In genomic region chr2:33214436-33214835, GRCh38 we compare ENCODE assay signal across 12 cellular contexts.
DNase-seq lines count a peak whose midpoint lies in the region; ATAC-seq and TF ChIP-seq lines count a peak whose summit lies in the region.
"Had no signal": no experiment of that assay in that cellular context is flagged by ENCODE, and none has a peak within 500 bp of the region (broad histone marks: within the 10 kb centered on the region; RNA-seq: fewer than 3 reads in every experiment).

No MANE protein-coding gene starts in this region.

- CTCF ChIA-PET in activated CD8-positive, alpha-beta T cell treated with anti-CD3 and anti-CD28 coated beads for 36 hours (lab: Charles Lee), result no interaction called here
- CTCF ChIA-PET in activated CD8-positive, alpha-beta T cell treated with anti-CD3 and anti-CD28 coated beads, Interleukin-2, amount 10 ng/mL, durations not matched to agents 7 days and 5 days (lab: Charles Lee), result no interaction called here

- peak overlapping the region; percentile 53 for H3K27ac ChIP-seq in right cardiac atrium (ENCODE audit: low read length)
- H3K27ac ChIP-seq: parathyroid adenoma had no signal

- H3K27ac Mint-ChIP-seq in activated CD8-positive, alpha-beta T cell treated with anti-CD3 and anti-CD28 coated beads for 36 hours, result no peak overlapping the region
- H3K27ac Mint-ChIP-seq in activated CD8-positive, alpha-beta T cell treated with anti-CD3 and anti-CD28 coated beads, Interleukin-2, amount 10 ng/mL, durations not matched to agents 7 days and 5 days, result no peak overlapping the region
- peak overlapping the region; percentile 45 for H3K27ac Mint-ChIP-seq in type B pancreatic cell
- H3K27ac Mint-ChIP-seq: activated CD4-positive, alpha-beta memory T cell treated with anti-CD3 and anti-CD28 coated beads, Interleukin-2, amount 10 ng/mL, durations not matched to agents 7 days and 5 days had no signal

- no peak for ATAC-seq in activated CD8-positive, alpha-beta T cell treated with anti-CD3 and anti-CD28 coated beads for 36 hours
- no peak for ATAC-seq in activated CD8-positive, alpha-beta T cell treated with anti-CD3 and anti-CD28 coated beads, Interleukin-2, amount 10 ng/mL, durations not matched to agents 7 days and 5 days
- ATAC-seq in right cardiac atrium (peak; percentile 8 to 56), HG03095 (IDR thresholded peaks at IDR 0.05; ENCODE audit: unreplicated experiment) (no peak)

- H3K4me3 ChIP-seq in right cardiac atrium (ENCODE audit: low read length), result no peak overlapping the region

- H3K27me3 ChIP-seq in right cardiac atrium (ENCODE audit: control insufficient read depth, insufficient read depth), result no peaks in the 10 kb centered on the region

- peaks cover 12% of the 10 kb centered on the region for H3K4me1 ChIP-seq in right cardiac atrium (ENCODE audit: control insufficient read depth, insufficient read depth, low read length)
- H3K4me1 ChIP-seq: parathyroid adenoma had no signal

- H3K4me3 Mint-ChIP-seq in activated CD8-positive, alpha-beta T cell treated with anti-CD3 and anti-CD28 coated beads for 36 hours, result no peak overlapping the region
- no peak overlapping the region for H3K4me3 Mint-ChIP-seq in activated CD8-positive, alpha-beta T cell treated with anti-CD3 and anti-CD28 coated beads, Interleukin-2, amount 10 ng/mL, durations not matched to agents 7 days and 5 days
- no peak overlapping the region for H3K4me3 Mint-ChIP-seq in type B pancreatic cell
- H3K4me3 Mint-ChIP-seq: activated CD4-positive, alpha-beta memory T cell treated with anti-CD3 and anti-CD28 coated beads, Interleukin-2, amount 10 ng/mL, durations not matched to agents 7 days and 5 days had no signal

- H3K9me3 Mint-ChIP-seq in activated CD8-positive, alpha-beta T cell treated with anti-CD3 and anti-CD28 coated beads for 36 hours, result no peaks in the 10 kb centered on the region
- no peaks in the 10 kb centered on the region for H3K9me3 Mint-ChIP-seq in activated CD8-positive, alpha-beta T cell treated with anti-CD3 and anti-CD28 coated beads, Interleukin-2, amount 10 ng/mL, durations not matched to agents 7 days and 5 days (ENCODE audit: insufficient read depth)
- peaks cover 5% of the 10 kb centered on the region for H3K9me3 Mint-ChIP-seq in type B pancreatic cell
- H3K9me3 Mint-ChIP-seq: activated CD4-positive, alpha-beta memory T cell treated with anti-CD3 and anti-CD28 coated beads, Interleukin-2, amount 10 ng/mL, durations not matched to agents 7 days and 5 days had no signal

- H3K36me3 Mint-ChIP-seq in activated CD8-positive, alpha-beta T cell treated with anti-CD3 and anti-CD28 coated beads for 36 hours (ENCODE audit: low read depth), result no peaks in the 10 kb centered on the region
- no peaks in the 10 kb centered on the region for H3K36me3 Mint-ChIP-seq in activated CD8-positive, alpha-beta T cell treated with anti-CD3 and anti-CD28 coated beads, Interleukin-2, amount 10 ng/mL, durations not matched to agents 7 days and 5 days (ENCODE audit: low read depth)
- peaks cover 4% of the 10 kb centered on the region for H3K36me3 Mint-ChIP-seq in type B pancreatic cell

- intact Hi-C loops in activated CD8-positive, alpha-beta T cell treated with anti-CD3 and anti-CD28 coated beads for 36 hours (cut with micrococcal nuclease), result loop anchor here (5.0 kb wide), 1 partner anchor 158 kb away; no protein-coding TSS in a partner anchor
- intact Hi-C loops in right cardiac atrium (cut with DNase I), result no loop called here

- peaks cover 1% of the 10 kb centered on the region for H3K27me3 Mint-ChIP-seq in activated CD8-positive, alpha-beta T cell treated with anti-CD3 and anti-CD28 coated beads for 36 hours
- peaks cover 2% of the 10 kb centered on the region for H3K27me3 Mint-ChIP-seq in activated CD8-positive, alpha-beta T cell treated with anti-CD3 and anti-CD28 coated beads, Interleukin-2, amount 10 ng/mL, durations not matched to agents 7 days and 5 days (ENCODE audit: low read depth)
- no peaks in the 10 kb centered on the region for H3K27me3 Mint-ChIP-seq in type B pancreatic cell

- WGBS in right cardiac atrium, result 47% methylated on average over 11 of the region's 11 CpGs

- no peaks in the 10 kb centered on the region for H3K9me3 ChIP-seq in right cardiac atrium (ENCODE audit: control insufficient read depth, low read length)

- POLR2A ChIA-PET in activated CD8-positive, alpha-beta T cell treated with anti-CD3 and anti-CD28 coated beads for 36 hours (lab: Charles Lee), result no interaction called here
- POLR2A ChIA-PET in activated CD8-positive, alpha-beta T cell treated with anti-CD3 and anti-CD28 coated beads, Interleukin-2, amount 10 ng/mL, durations not matched to agents 7 days and 5 days (lab: Charles Lee), result no interaction called here

- peak; percentile 6 for DNase-seq in activated CD8-positive, alpha-beta T cell treated with anti-CD3 and anti-CD28 coated beads for 36 hours
- no peak for DNase-seq in activated CD8-positive, alpha-beta T cell treated with anti-CD3 and anti-CD28 coated beads, Interleukin-2, amount 10 ng/mL, durations not matched to agents 7 days and 5 days
- DNase-seq in amniotic epithelial cell (ENCODE audit: low read depth) (peak; percentile 93), right cardiac atrium (peak in 1 of 3 donors; percentile 45), type B pancreatic cell (ENCODE audit: extremely low spot score, unreplicated experiment) (no peak), NCI-H146 (lab: John Stamatoyannopoulos, UW) (no peak), NOMO-1 treated with dmso at 0.1 percent for 144 hours (lab: John Stamatoyannopoulos, UW; ENCODE audit: unreplicated experiment) (no peak)
- DNase-seq: ACHN; activated CD4-positive, alpha-beta memory T cell treated with anti-CD3 and anti-CD28 coated beads, Interleukin-2, amount 10 ng/mL, durations not matched to agents 7 days and 5 days; central memory CD4-positive, alpha-beta T cell had no signal

- H3K4me1 Mint-ChIP-seq in activated CD8-positive, alpha-beta T cell treated with anti-CD3 and anti-CD28 coated beads for 36 hours (ENCODE audit: low read depth), result no peaks in the 10 kb centered on the region
- H3K4me1 Mint-ChIP-seq in activated CD8-positive, alpha-beta T cell treated with anti-CD3 and anti-CD28 coated beads, Interleukin-2, amount 10 ng/mL, durations not matched to agents 7 days and 5 days (ENCODE audit: low read depth), result no peaks in the 10 kb centered on the region
- peaks cover 41% of the 10 kb centered on the region for H3K4me1 Mint-ChIP-seq in type B pancreatic cell (ENCODE audit: unreplicated experiment)
- H3K4me1 Mint-ChIP-seq: activated CD4-positive, alpha-beta memory T cell treated with anti-CD3 and anti-CD28 coated beads, Interleukin-2, amount 10 ng/mL, durations not matched to agents 7 days and 5 days had no signal

- no peak for TF ChIP-seq CTCF in activated CD8-positive, alpha-beta T cell treated with anti-CD3 and anti-CD28 coated beads for 36 hours (IDR thresholded peaks at IDR 0.05)
- no peak for TF ChIP-seq CTCF in type B pancreatic cell (conservative IDR thresholded peaks at IDR 0.05)

Comparison
In these comparisons a context has a peak if more than half of its experiments do, and no peak if none do; other contexts are left out.
1. DNase-seq: peak in activated CD8-positive, alpha-beta T cell treated with anti-CD3 and anti-CD28 coated beads for 36 hours (single experiment) and amniotic epithelial cell (single experiment); none in activated CD8-positive, alpha-beta T cell treated with anti-CD3 and anti-CD28 coated beads, Interleukin-2, amount 10 ng/mL, durations not matched to agents 7 days and 5 days (single experiment), type B pancreatic cell (single experiment), NCI-H146 (single experiment) and NOMO-1 treated with dmso at 0.1 percent for 144 hours (single experiment).
2. ATAC-seq: peak in right cardiac atrium (2 of 2); none in activated CD8-positive, alpha-beta T cell treated with anti-CD3 and anti-CD28 coated beads for 36 hours (single experiment), activated CD8-positive, alpha-beta T cell treated with anti-CD3 and anti-CD28 coated beads, Interleukin-2, amount 10 ng/mL, durations not matched to agents 7 days and 5 days (single experiment) and HG03095 (single experiment).